ENCODE assay signal across 9 cellular contexts in the genomic region with DNA sequence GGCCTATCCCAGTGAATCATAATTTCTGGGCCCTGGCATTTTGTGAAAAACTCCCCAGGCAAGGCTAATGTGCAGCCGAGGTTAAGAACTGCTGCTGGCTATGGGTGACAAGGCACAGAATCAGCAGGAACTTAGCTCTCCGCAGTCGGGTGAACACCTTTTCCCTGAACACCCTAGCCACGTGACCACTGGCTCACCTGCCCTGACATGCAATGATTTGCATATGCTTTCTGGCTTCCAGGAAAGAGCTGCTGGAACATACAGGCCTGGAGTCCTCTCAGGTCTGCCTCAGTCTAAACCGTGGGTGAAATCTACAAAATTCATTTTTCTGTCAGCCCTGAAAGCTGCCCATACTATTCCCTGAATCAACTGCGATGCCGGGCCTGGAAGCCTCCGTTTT. TPM values are rescaled to one million over a fixed set of nuclear protein-coding genes. Genes with fewer than 3 reads are reported as not detected.
DNase-seq lines count a peak whose midpoint lies in the region; ATAC-seq and TF ChIP-seq lines count a peak whose summit lies in the region.
"Had no signal": no experiment of that assay in that cellular context is flagged by ENCODE, and none has a peak within 500 bp of the region (broad histone marks: within the 10 kb centered on the region; RNA-seq: fewer than 3 reads in every experiment).

No MANE protein-coding gene starts in this region.

- 53 to 60% methylated on average over 8 of the region's 8 CpGs for WGBS in aorta, 2 donors

- no peak for TF ChIP-seq CTCF in thoracic aorta (IDR thresholded peaks at IDR 0.05)
- TF ChIP-seq CTCF in natural killer cell (IDR thresholded peaks at IDR 0.05) = no peak
- TF ChIP-seq CTCF in CD4-positive, alpha-beta T cell (IDR thresholded peaks at IDR 0.05) = no peak

- peak; percentile 27 to 78 (median 54) for DNase-seq in NCI-H1417 (lab: John Stamatoyannopoulos, UW)
- DNase-seq in NCI-H1417 treated with DMSO at 0.1 percent for 48 hours (lab: John Stamatoyannopoulos, UW) = no peak
- no peak for DNase-seq in thoracic aorta (ENCODE audit: low spot score)
- DNase-seq in natural killer cell = no peak
- DNase-seq in CD4-positive, alpha-beta T cell = no peak
- DNase-seq in aorta = no peak

- H3K27me3 Mint-ChIP-seq in natural killer cell (ENCODE audit: low read depth in 2 of 2) = no peaks in the 10 kb centered on the region
- H3K27me3 Mint-ChIP-seq in CD4-positive, alpha-beta T cell = no peaks in the 10 kb centered on the region

- H3K36me3 ChIP-seq in HUES6 (ENCODE audit: control insufficient read depth, insufficient read depth, low read length) (peaks cover 30% of the 10 kb centered on the region), thoracic aorta (peaks cover 3% of the 10 kb centered on the region), aorta (ENCODE audit: control insufficient read depth in 1 of 2, insufficient read depth in 2 of 2, low read length in 1 of 2) (no peaks in the 10 kb centered on the region)

- POLR2A ChIA-PET in CD4-positive, alpha-beta T cell (lab: Charles Lee) = no interaction called here

- no peak overlapping the region for H3K27ac Mint-ChIP-seq in natural killer cell
- no peak overlapping the region for H3K27ac Mint-ChIP-seq in CD4-positive, alpha-beta T cell

- H3K27me3 ChIP-seq in HUES6 (ENCODE audit: control insufficient read depth, insufficient read depth, low read length) (no peaks in the 10 kb centered on the region), thoracic aorta (replicated peaks; ENCODE audit: insufficient read depth) (no peaks in the 10 kb centered on the region), aorta (ENCODE audit: control insufficient read depth in 1 of 2, insufficient read depth in 2 of 2, low read length in 1 of 2) (no peaks in the 10 kb centered on the region)
- no peaks in the 10 kb centered on the region for H3K27me3 ChIP-seq in CD4-positive, alpha-beta T cell (ENCODE audit: control insufficient read depth, insufficient read depth, low read length)

- H3K4me1 Mint-ChIP-seq in natural killer cell = peaks cover 14 to 26% of the 10 kb centered on the region in 2 donors
- H3K4me1 Mint-ChIP-seq in CD4-positive, alpha-beta T cell (ENCODE audit: low read depth) = peaks cover 3% of the 10 kb centered on the region

- intact Hi-C loops in natural killer cell (cut with micrococcal nuclease) (no loop called here), aorta (cut with DNase I) (no loop called here)
- intact Hi-C loops in CD4-positive, alpha-beta T cell (cut with DNase I, micrococcal nuclease) = no loop called here

- CTCF ChIA-PET in CD4-positive, alpha-beta T cell (lab: Charles Lee) = no interaction called here

- H3K4me1 ChIP-seq in HUES6 (ENCODE audit: control insufficient read depth, insufficient read depth, low read length) (peaks cover 42% of the 10 kb centered on the region), thoracic aorta (ENCODE audit: control insufficient read depth in 1 of 2, low read depth in 2 of 2) (peaks cover 17 to 80% of the 10 kb centered on the region in 2 donors), aorta (ENCODE audit: control insufficient read depth in 1 of 2, insufficient read depth in 2 of 2, low read length in 2 of 2) (peaks cover 4 to 5% of the 10 kb centered on the region in 2 donors)

- H3K27ac ChIP-seq in HUES6 (ENCODE audit: low read depth, low read length) = peak overlapping the region; percentile 12; the same call in 1 of the 2 replicates
- peak overlapping the region; percentile 87 for H3K27ac ChIP-seq in cingulate gyrus (ENCODE audit: low read depth, low read length)
- H3K27ac ChIP-seq in thoracic aorta = peak overlapping the region; percentile 4 to 77
- no peak overlapping the region for H3K27ac ChIP-seq in CD4-positive, alpha-beta T cell (ENCODE audit: low read depth, low read length)
- H3K27ac ChIP-seq in aorta (ENCODE audit: low read depth in 1 of 2, low read length in 2 of 2) = peak overlapping the region in 1 of 2 donors; percentile 5
- H3K27ac ChIP-seq: KMS-11 had no signal

- H3K36me3 Mint-ChIP-seq in natural killer cell = peaks cover 6% of the 10 kb centered on the region
- H3K36me3 Mint-ChIP-seq in CD4-positive, alpha-beta T cell (ENCODE audit: low read depth) = peaks cover 71% of the 10 kb centered on the region

- H3K4me3 Mint-ChIP-seq in natural killer cell = no peak overlapping the region
- no peak overlapping the region for H3K4me3 Mint-ChIP-seq in CD4-positive, alpha-beta T cell

- no peaks in the 10 kb centered on the region for H3K9me3 Mint-ChIP-seq in natural killer cell
- H3K9me3 Mint-ChIP-seq in CD4-positive, alpha-beta T cell = no peaks in the 10 kb centered on the region

- H3K9me3 ChIP-seq in HUES6 (ENCODE audit: control insufficient read depth, insufficient read depth, low read depth, low read length) (no peaks in the 10 kb centered on the region), thoracic aorta (no peaks in the 10 kb centered on the region), aorta (ENCODE audit: control insufficient read depth, low read length) (no peaks in the 10 kb centered on the region)
- H3K9me3 ChIP-seq in CD4-positive, alpha-beta T cell (ENCODE audit: control insufficient read depth, low read length) = no peaks in the 10 kb centered on the region

- ATAC-seq in thoracic aorta (ENCODE audit: insufficient number of reproducible peaks, low FRiP score, low read depth) (no peak), natural killer cell (no peak), aorta (ENCODE audit: low FRiP score) (no peak)
- no peak for ATAC-seq in CD4-positive, alpha-beta T cell (ENCODE audit: poor library complexity)

- H3K9ac ChIP-seq in HUES6 (ENCODE audit: low read length) = no peak overlapping the region
- H3K9ac ChIP-seq: KMS-11 had no signal

- H3K4me3 ChIP-seq in HUES6 (ENCODE audit: low read depth, low read length) (no peak overlapping the region), thoracic aorta (no peak overlapping the region), aorta (ENCODE audit: low read length in 2 of 2) (no peak overlapping the region)

RNA-seq across cellular contexts. Expression of gene ZNF827, which starts 56.6 kb away (rescaled TPM):
- total RNA-seq in thoracic aorta (10 to 100 TPM; 20.2 to 41.4 TPM), natural killer cell (10 to 100 TPM; 25.8 to 35.5 (median 32.9) TPM), aorta (10 to 100 TPM; 19.5 to 29.2 TPM)
- 10 to 100 TPM; 13.7 to 14.3 TPM for total RNA-seq in CD4-positive, alpha-beta T cell
- polyA plus RNA-seq in aorta = 1 to 10 TPM; 2.6 to 5.1 TPM

Comparison
In these comparisons a context has a peak if more than half of its experiments do, and no peak if none do; other contexts are left out.
1. DNase-seq: peak in NCI-H1417 (3 of 3); none in NCI-H1417 treated with DMSO at 0.1 percent for 48 hours (single experiment), thoracic aorta (single experiment), natural killer cell (single experiment), CD4-positive, alpha-beta T cell (0 of 10) and aorta (0 of 2).